Comparison of ENCODE assay signal across 1 cellular context in genomic region chr15:93587046-93587445, GRCh38.
TF ChIP-seq lines count a peak whose summit lies in the region.

No MANE protein-coding gene starts in this region.

TF ChIP-seq in WTC11, 78 proteins besides CTCF, POLR2A, EP300 and RAD21 (continued from another document):
- TF ChIP-seq, protein P1, sequence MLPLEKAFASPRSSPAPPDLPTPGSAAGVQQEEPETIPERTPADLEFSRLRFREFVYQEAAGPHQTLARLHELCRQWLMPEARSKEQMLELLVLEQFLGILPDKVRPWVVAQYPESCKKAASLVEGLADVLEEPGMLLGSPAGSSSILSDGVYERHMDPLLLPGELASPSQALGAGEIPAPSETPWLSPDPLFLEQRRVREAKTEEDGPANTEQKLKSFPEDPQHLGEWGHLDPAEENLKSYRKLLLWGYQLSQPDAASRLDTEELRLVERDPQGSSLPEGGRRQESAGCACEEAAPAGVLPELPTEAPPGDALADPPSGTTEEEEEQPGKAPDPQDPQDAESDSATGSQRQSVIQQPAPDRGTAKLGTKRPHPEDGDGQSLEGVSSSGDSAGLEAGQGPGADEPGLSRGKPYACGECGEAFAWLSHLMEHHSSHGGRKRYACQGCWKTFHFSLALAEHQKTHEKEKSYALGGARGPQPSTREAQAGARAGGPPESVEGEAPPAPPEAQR (CRISPR knock-in tag; IDR thresholded peaks at IDR 0.05): no peak
- no peak for TF ChIP-seq JUN (CRISPR knock-in tag; IDR thresholded peaks at IDR 0.05)
